In the genomic region with DNA sequence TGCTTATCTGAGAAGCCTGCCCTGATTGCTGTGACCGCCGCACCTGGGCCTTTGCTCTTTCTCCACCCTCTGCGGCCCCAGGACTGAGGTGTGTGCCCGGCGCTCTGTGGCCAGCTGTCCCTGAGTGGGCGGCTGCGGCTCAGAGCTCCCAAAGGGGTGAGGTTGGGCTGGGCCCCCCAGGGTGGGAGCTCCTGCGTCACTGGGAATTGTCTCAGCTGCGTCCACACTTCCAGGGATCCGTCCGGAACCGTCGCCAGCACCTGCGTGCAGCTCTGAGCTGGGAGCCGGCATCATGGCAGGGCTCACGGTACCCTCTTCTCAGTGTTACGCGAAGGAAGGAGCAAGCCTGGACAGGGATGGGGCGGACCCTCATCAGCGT, we compare ENCODE assay signal across 21 cellular contexts. TPM values are rescaled to one million over a fixed set of nuclear protein-coding genes. Genes with fewer than 3 reads are reported as not detected.
"Had no signal": no experiment of that assay in that cellular context is flagged by ENCODE, and none has a peak within 500 bp of the region (broad histone marks: within the 10 kb centered on the region; RNA-seq: fewer than 3 reads in every experiment).

No MANE protein-coding gene starts in this region.

- H3K4me1 ChIP-seq: lower lobe of right lung, transverse colon, upper lobe of right lung had no signal

- H3K27me3 Mint-ChIP-seq: stimulated activated naive CD8-positive, alpha-beta T cell treated with anti-CD3 and anti-CD28 coated beads, Interleukin-15, amount 100 ng/mL, for 72 hours had no signal

- H3K9me3 Mint-ChIP-seq: dendritic cell treated with granulocyte-macrophage colony-stimulating factor and Interleukin-4, amounts not matched to agents 40 ng/mL and 50 ng/mL, for 4 days; natural killer cell; neural crest cell; stimulated activated naive CD8-positive, alpha-beta T cell treated with anti-CD3 and anti-CD28 coated beads, Interleukin-15, amount 100 ng/mL, for 72 hours had no signal

- H3K27ac ChIP-seq: esophagus squamous epithelium, lower lobe of right lung, suprapubic skin, transverse colon, upper lobe of right lung, uterus had no signal

- H3K4me3 Mint-ChIP-seq: dendritic cell treated with granulocyte-macrophage colony-stimulating factor and Interleukin-4, amounts not matched to agents 40 ng/mL and 50 ng/mL, for 4 days; natural killer cell; neural crest cell; stimulated activated naive CD8-positive, alpha-beta T cell treated with anti-CD3 and anti-CD28 coated beads, Interleukin-15, amount 100 ng/mL, for 72 hours had no signal

- ATAC-seq: left ventricle myocardium superior; lower lobe of right lung; stimulated activated naive CD8-positive, alpha-beta T cell treated with anti-CD3 and anti-CD28 coated beads, Interleukin-15, amount 100 ng/mL, for 72 hours had no signal

- H3K27me3 ChIP-seq: uterus had no signal

- H3K36me3 ChIP-seq: esophagus squamous epithelium, lower lobe of right lung, suprapubic skin, transverse colon, upper lobe of right lung, uterus had no signal

- H3K4me2 ChIP-seq: smooth muscle cell had no signal

- H3K9me3 ChIP-seq: esophagus squamous epithelium, lower lobe of right lung, suprapubic skin, transverse colon, upper lobe of right lung, uterus had no signal

- H3K27ac Mint-ChIP-seq: dendritic cell treated with granulocyte-macrophage colony-stimulating factor and Interleukin-4, amounts not matched to agents 40 ng/mL and 50 ng/mL, for 4 days; natural killer cell; stimulated activated naive CD8-positive, alpha-beta T cell treated with anti-CD3 and anti-CD28 coated beads, Interleukin-15, amount 100 ng/mL, for 72 hours had no signal

- DNase-seq: effector CD8-positive, alpha-beta T cell; esophagus squamous epithelium; foreskin melanocyte; left ventricle myocardium superior; lower lobe of right lung; natural killer cell; posterior cingulate gyrus; stimulated activated CD4-positive, alpha-beta T cell treated with anti-CD3 and anti-CD28 coated beads, Interleukin-12 subunit alpha, Interleukin-12 subunit beta, amount 100 ng/mL, for 4 hours; stimulated activated CD4-positive, alpha-beta T cell treated with anti-CD3 and anti-CD28 coated beads, Interleukin-1b, Interleukin-23, amount 100 ng/mL, for 48 hours; stimulated activated CD4-positive, alpha-beta T cell treated with anti-CD3 and anti-CD28 coated beads, Interleukin-4, amount 100 ng/mL, for 1 hour; stimulated activated CD8-positive, alpha-beta memory T cell treated with anti-CD3 and anti-CD28 coated beads, Interleukin-4, amount 100 ng/mL, for 48 hours; stimulated activated naive CD4-positive, alpha-beta T cell; stimulated activated naive CD8-positive, alpha-beta T cell treated with anti-CD3 and anti-CD28 coated beads, Interleukin-15, amount 100 ng/mL, for 72 hours; transverse colon; upper lobe of right lung; uterus had no signal

- H3K4me3 ChIP-seq: esophagus squamous epithelium, lower lobe of right lung, smooth muscle cell, suprapubic skin, transverse colon, upper lobe of right lung, uterus had no signal

- H3K36me3 Mint-ChIP-seq: natural killer cell had no signal

RNA-seq across cellular contexts. Expression of gene ZNF469, which starts 24.3 kb away (rescaled TPM):
- polyA plus RNA-seq: keratinocyte had no signal
